ENCODE assay signal across 1 cellular context in the genomic region with DNA sequence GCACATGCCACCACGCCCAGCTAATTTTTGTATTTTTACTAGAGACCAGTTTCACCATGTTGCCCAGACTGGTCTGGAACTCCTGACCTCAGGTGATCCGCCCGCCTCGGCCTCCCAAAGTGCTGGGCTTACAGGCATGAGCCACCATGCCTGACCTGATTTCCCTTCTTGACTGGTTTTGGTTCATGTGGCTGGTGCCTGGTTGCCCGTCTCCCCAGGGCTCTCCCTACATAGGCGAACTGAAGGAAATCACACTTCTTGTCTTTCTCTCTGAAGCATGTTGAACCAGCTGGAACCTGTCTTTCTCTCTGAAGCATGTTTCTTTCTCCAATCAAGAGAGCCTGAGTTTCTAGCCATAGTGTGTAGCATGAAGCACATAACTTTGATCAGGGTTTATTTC.
TF ChIP-seq lines count a peak whose summit lies in the region.

No MANE protein-coding gene starts in this region.

TF ChIP-seq in GM23338, 12 proteins besides CTCF, POLR2A, EP300 and RAD21:
- TF ChIP-seq STAT1 (IDR thresholded peaks at IDR 0.05; ENCODE audit: unreplicated experiment) (no peak), ZNF114 (CRISPR knock-in tag; IDR thresholded peaks at IDR 0.05) (no peak), CREB1 (CRISPR knock-in tag; IDR thresholded peaks at IDR 0.05; ENCODE audit: low read depth) (no peak), ZNF331 (CRISPR knock-in tag; IDR thresholded peaks at IDR 0.05; ENCODE audit: low read depth) (no peak), POLR2AphosphoS5 (IDR thresholded peaks at IDR 0.05; ENCODE audit: low read depth) (no peak)
- TF ChIP-seq, protein P1, sequence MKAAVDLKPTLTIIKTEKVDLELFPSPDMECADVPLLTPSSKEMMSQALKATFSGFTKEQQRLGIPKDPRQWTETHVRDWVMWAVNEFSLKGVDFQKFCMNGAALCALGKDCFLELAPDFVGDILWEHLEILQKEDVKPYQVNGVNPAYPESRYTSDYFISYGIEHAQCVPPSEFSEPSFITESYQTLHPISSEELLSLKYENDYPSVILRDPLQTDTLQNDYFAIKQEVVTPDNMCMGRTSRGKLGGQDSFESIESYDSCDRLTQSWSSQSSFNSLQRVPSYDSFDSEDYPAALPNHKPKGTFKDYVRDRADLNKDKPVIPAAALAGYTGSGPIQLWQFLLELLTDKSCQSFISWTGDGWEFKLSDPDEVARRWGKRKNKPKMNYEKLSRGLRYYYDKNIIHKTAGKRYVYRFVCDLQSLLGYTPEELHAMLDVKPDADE (IDR thresholded peaks at IDR 0.05), result no peak
- TF ChIP-seq, protein P2, sequence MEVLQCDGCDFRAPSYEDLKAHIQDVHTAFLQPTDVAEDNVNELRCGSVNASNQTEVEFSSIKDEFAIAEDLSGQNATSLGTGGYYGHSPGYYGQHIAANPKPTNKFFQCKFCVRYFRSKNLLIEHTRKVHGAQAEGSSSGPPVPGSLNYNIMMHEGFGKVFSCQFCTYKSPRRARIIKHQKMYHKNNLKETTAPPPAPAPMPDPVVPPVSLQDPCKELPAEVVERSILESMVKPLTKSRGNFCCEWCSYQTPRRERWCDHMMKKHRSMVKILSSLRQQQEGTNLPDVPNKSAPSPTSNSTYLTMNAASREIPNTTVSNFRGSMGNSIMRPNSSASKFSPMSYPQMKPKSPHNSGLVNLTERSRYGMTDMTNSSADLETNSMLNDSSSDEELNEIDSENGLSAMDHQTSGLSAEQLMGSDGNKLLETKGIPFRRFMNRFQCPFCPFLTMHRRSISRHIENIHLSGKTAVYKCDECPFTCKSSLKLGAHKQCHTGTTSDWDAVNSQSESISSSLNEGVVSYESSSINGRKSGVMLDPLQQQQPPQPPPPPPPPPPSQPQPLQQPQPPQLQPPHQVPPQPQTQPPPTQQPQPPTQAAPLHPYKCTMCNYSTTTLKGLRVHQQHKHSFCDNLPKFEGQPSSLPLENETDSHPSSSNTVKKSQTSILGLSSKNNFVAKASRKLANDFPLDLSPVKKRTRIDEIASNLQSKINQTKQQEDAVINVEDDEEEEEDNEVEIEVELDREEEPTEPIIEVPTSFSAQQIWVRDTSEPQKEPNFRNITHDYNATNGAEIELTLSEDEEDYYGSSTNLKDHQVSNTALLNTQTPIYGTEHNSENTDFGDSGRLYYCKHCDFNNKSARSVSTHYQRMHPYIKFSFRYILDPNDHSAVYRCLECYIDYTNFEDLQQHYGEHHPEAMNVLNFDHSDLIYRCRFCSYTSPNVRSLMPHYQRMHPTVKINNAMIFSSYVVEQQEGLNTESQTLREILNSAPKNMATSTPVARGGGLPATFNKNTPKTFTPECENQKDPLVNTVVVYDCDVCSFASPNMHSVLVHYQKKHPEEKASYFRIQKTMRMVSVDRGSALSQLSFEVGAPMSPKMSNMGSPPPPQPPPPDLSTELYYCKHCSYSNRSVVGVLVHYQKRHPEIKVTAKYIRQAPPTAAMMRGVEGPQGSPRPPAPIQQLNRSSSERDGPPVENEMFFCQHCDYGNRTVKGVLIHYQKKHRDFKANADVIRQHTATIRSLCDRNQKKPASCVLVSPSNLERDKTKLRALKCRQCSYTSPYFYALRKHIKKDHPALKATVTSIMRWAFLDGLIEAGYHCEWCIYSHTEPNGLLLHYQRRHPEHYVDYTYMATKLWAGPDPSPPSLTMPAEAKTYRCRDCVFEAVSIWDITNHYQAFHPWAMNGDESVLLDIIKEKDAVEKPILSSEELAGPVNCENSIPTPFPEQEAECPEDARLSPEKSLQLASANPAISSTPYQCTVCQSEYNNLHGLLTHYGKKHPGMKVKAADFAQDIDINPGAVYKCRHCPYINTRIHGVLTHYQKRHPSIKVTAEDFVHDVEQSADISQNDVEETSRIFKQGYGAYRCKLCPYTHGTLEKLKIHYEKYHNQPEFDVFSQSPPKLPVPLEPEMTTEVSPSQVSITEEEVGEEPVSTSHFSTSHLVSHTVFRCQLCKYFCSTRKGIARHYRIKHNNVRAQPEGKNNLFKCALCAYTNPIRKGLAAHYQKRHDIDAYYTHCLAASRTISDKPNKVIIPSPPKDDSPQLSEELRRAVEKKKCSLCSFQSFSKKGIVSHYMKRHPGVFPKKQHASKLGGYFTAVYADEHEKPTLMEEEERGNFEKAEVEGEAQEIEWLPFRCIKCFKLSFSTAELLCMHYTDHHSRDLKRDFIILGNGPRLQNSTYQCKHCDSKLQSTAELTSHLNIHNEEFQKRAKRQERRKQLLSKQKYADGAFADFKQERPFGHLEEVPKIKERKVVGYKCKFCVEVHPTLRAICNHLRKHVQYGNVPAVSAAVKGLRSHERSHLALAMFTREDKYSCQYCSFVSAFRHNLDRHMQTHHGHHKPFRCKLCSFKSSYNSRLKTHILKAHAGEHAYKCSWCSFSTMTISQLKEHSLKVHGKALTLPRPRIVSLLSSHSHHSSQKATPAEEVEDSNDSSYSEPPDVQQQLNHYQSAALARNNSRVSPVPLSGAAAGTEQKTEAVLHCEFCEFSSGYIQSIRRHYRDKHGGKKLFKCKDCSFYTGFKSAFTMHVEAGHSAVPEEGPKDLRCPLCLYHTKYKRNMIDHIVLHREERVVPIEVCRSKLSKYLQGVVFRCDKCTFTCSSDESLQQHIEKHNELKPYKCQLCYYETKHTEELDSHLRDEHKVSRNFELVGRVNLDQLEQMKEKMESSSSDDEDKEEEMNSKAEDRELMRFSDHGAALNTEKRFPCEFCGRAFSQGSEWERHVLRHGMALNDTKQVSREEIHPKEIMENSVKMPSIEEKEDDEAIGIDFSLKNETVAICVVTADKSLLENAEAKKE (CRISPR knock-in tag; IDR thresholded peaks at IDR 0.05), result no peak
